1 cellular context compared by ENCODE assay signal in the genomic region with DNA sequence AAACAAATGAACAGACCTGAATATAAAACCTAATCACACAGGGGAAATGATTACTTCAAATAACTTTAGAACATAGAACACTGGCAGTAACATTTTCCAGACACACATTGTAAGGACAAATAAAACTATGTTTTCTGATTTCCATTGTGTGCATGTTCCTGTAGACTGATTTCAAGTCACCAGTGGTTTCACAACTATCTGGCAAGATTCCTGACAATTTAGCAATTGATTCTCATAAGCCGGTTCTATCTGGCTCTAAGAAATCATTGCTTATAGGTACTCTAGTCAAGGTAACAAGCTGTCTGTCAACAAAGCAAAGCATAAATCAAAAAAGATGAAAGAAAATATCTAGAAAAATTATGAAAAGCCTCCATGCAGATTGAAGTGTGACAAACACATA.
A peak's percentile ranks its signal among the peaks of the same experiment; 100 is the strongest.
TF ChIP-seq lines count a peak whose summit lies in the region.

No MANE protein-coding gene starts in this region.

TF ChIP-seq in liver, 16 proteins besides CTCF, POLR2A, EP300 and RAD21:
- TF ChIP-seq ATF3 (IDR thresholded peaks at IDR 0.05) (no peak), NR2F2 (IDR thresholded peaks at IDR 0.05) (no peak), GABPA (IDR thresholded peaks at IDR 0.05 in 1 of 2, conservative IDR thresholded peaks at IDR 0.05 in 1 of 2) (no peak), TAF1 (conservative IDR thresholded peaks at IDR 0.05) (no peak), HNF4A (conservative IDR thresholded peaks at IDR 0.05) (peak; percentile 61 to 70), MAX (IDR thresholded peaks at IDR 0.05) (peak; percentile 53), HNF4G (IDR thresholded peaks at IDR 0.05) (no peak), RXRA (IDR thresholded peaks at IDR 0.05) (peak; percentile 45 to 79), SP1 (IDR thresholded peaks at IDR 0.05) (peak; percentile 37), YY1 (IDR thresholded peaks at IDR 0.05) (no peak), EGR1 (IDR thresholded peaks at IDR 0.05; ENCODE audit: low read depth in 2 of 2) (peak in 1 of 2 donors; percentile 49), FOXA2 (IDR thresholded peaks at IDR 0.05) (peak; percentile 62), ZBTB33 (IDR thresholded peaks at IDR 0.05) (peak; percentile 44), FOXA1 (IDR thresholded peaks at IDR 0.05) (peak; percentile 53), JUND (IDR thresholded peaks at IDR 0.05) (peak; percentile 47 to 78)
- TF ChIP-seq, protein P1, sequence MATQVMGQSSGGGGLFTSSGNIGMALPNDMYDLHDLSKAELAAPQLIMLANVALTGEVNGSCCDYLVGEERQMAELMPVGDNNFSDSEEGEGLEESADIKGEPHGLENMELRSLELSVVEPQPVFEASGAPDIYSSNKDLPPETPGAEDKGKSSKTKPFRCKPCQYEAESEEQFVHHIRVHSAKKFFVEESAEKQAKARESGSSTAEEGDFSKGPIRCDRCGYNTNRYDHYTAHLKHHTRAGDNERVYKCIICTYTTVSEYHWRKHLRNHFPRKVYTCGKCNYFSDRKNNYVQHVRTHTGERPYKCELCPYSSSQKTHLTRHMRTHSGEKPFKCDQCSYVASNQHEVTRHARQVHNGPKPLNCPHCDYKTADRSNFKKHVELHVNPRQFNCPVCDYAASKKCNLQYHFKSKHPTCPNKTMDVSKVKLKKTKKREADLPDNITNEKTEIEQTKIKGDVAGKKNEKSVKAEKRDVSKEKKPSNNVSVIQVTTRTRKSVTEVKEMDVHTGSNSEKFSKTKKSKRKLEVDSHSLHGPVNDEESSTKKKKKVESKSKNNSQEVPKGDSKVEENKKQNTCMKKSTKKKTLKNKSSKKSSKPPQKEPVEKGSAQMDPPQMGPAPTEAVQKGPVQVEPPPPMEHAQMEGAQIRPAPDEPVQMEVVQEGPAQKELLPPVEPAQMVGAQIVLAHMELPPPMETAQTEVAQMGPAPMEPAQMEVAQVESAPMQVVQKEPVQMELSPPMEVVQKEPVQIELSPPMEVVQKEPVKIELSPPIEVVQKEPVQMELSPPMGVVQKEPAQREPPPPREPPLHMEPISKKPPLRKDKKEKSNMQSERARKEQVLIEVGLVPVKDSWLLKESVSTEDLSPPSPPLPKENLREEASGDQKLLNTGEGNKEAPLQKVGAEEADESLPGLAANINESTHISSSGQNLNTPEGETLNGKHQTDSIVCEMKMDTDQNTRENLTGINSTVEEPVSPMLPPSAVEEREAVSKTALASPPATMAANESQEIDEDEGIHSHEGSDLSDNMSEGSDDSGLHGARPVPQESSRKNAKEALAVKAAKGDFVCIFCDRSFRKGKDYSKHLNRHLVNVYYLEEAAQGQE (IDR thresholded peaks at IDR 0.05): peak; percentile 45
